Comparison of ENCODE assay signal across 34 cellular contexts in the genomic region with DNA sequence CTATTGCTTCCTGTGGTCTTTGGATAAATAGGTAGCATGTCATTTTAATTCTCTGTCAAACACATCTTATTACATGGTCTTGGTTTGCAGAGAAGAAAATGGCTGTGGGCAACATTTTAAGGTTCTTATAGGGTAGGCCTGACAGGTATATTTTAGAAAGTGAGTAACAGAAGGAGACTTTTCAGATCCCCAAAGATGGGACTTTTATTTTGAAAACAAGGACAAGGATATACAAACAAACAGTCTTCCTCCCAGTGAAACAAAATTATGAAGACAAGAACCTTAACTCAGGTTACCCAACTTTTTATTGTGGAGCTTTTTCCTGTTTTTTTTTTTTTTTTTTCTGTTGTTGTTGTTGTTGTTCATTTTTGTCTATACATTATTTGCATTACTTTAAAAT.
"Had no signal": no experiment of that assay in that cellular context is flagged by ENCODE, and none has a peak within 500 bp of the region (broad histone marks: within the 10 kb centered on the region; RNA-seq: fewer than 3 reads in every experiment).

No MANE protein-coding gene starts in this region.

- H3K4me3 ChIP-seq: MG63 had no signal

- H3K36me3 ChIP-seq: MG63 had no signal

- H3K27me3 ChIP-seq: MG63 had no signal

- H3K9me3 ChIP-seq: MG63 had no signal

- DNase-seq: Karpas-422, Kasumi-1, MG63, MM.1S, MV-4-11, NCI-H1048, NCI-H1092, NCI-H1092 treated with DMSO at 0.1 percent for 48 hours, NCI-H1105, NCI-H1105 treated with DMSO at 0.1 percent for 48 hours, NCI-H1417, NCI-H1417 treated with DMSO at 0.1 percent for 48 hours, NCI-H1436, NCI-H1436 treated with DMSO at 0.1 percent for 48 hours, NCI-H146, NCI-H1694, NCI-H1694 treated with DMSO at 0.1 percent for 48 hours, NCI-H187, NCI-H187 treated with DMSO at 0.1 percent for 48 hours, NCI-H1930, NCI-H2029, NCI-H2029 treated with DMSO at 0.1 percent for 48 hours, NCI-H2081, NCI-H2081 treated with DMSO at 0.1 percent for 48 hours, NCI-H2107, NCI-H2171, NCI-H2171 treated with DMSO at 0.1 percent for 48 hours, NCI-H2227 treated with DMSO at 0.1 percent for 48 hours, NCI-H226, NCI-H345, NCI-H446, NCI-H446 treated with DMSO at 0.1 percent for 48 hours, NCI-H510A, NCI-H510A treated with DMSO at 0.1 percent for 48 hours had no signal
